Comparison of ENCODE assay signal across 27 cellular contexts in genomic region chr15:49435201-49435600, GRCh38. TPM values are rescaled to one million over a fixed set of nuclear protein-coding genes. Genes with fewer than 3 reads are reported as not detected.
DNase-seq lines count a peak whose midpoint lies in the region; ATAC-seq and TF ChIP-seq lines count a peak whose summit lies in the region.
"Had no signal": no experiment of that assay in that cellular context is flagged by ENCODE, and none has a peak within 500 bp of the region (broad histone marks: within the 10 kb centered on the region; RNA-seq: fewer than 3 reads in every experiment).

No MANE protein-coding gene starts in this region.

- POLR2A ChIA-PET in AG04450 (lab: Yijun Ruan, JAX), result no interaction called here

- no peak overlapping the region for H3K27ac ChIP-seq in AG04450 (ENCODE audit: low read depth, low read length)
- peak overlapping the region; percentile 61 for H3K27ac ChIP-seq in osteoblast (ENCODE audit: low read depth, low read length)
- H3K27ac ChIP-seq: A549, upper lobe of left lung had no signal

- H3K4me3 ChIP-seq in AG04450 (ENCODE audit: low read depth, low read length) (peak overlapping the region; percentile 5; the same call in 1 of the 2 replicates), fibroblast of pulmonary artery (replicated peaks; ENCODE audit: low read depth, low read length) (no peak overlapping the region), osteoblast (ENCODE audit: insufficient read depth, low read length) (no peak overlapping the region)
- H3K4me3 ChIP-seq: A549, GM23338, upper lobe of left lung had no signal

- peaks cover 9% of the 10 kb centered on the region for H4K20me1 ChIP-seq in osteoblast (ENCODE audit: insufficient read depth, low read length)

- H3K27me3 Mint-ChIP-seq in stimulated activated memory B cell treated with anti-CD40 and anti-IgM and Interleukin-4, amounts not matched to agents 10 μg/mL and 1 μg/mL and 100 μg/mL, for 72 hours, result no peaks in the 10 kb centered on the region
- H3K27me3 Mint-ChIP-seq: dendritic cell treated with granulocyte-macrophage colony-stimulating factor and Interleukin-4, amounts not matched to agents 40 ng/mL and 50 ng/mL, for 4 days; naive B cell had no signal

- CTCF ChIA-PET in AG04450 (lab: Charles Lee), result no interaction called here

- H2AFZ ChIP-seq in osteoblast (ENCODE audit: low read length), result no peak overlapping the region
- H2AFZ ChIP-seq: GM23338 had no signal

- no peak for ATAC-seq in GM19397 (IDR thresholded peaks at IDR 0.05; ENCODE audit: unreplicated experiment)
- no peak for ATAC-seq in stimulated activated memory B cell treated with anti-CD40 and anti-IgM and Interleukin-4, amounts not matched to agents 10 μg/mL and 1 μg/mL and 100 μg/mL, for 72 hours
- ATAC-seq: A549, GM23338, T-helper 17 cell had no signal

- no peak overlapping the region for H3K27ac Mint-ChIP-seq in stimulated activated memory B cell treated with anti-CD40 and anti-IgM and Interleukin-4, amounts not matched to agents 10 μg/mL and 1 μg/mL and 100 μg/mL, for 72 hours
- H3K27ac Mint-ChIP-seq: activated naive CD4-positive, alpha-beta T cell treated with anti-CD3 and anti-CD28 coated beads for 36 hours; dendritic cell treated with granulocyte-macrophage colony-stimulating factor and Interleukin-4, amounts not matched to agents 40 ng/mL and 50 ng/mL, for 4 days; GM23338; naive B cell; T-helper 17 cell had no signal

- no peak overlapping the region for H3K4me3 Mint-ChIP-seq in stimulated activated memory B cell treated with anti-CD40 and anti-IgM and Interleukin-4, amounts not matched to agents 10 μg/mL and 1 μg/mL and 100 μg/mL, for 72 hours
- H3K4me3 Mint-ChIP-seq: activated naive CD4-positive, alpha-beta T cell treated with anti-CD3 and anti-CD28 coated beads for 36 hours; dendritic cell treated with granulocyte-macrophage colony-stimulating factor and Interleukin-4, amounts not matched to agents 40 ng/mL and 50 ng/mL, for 4 days; GM23338; naive B cell; T-helper 17 cell had no signal

- H3K36me3 ChIP-seq in osteoblast (ENCODE audit: insufficient read depth, low read length), result peaks cover 16% of the 10 kb centered on the region
- H3K36me3 ChIP-seq: BE2C, upper lobe of left lung had no signal

- H3K36me3 Mint-ChIP-seq in stimulated activated memory B cell treated with anti-CD40 and anti-IgM and Interleukin-4, amounts not matched to agents 10 μg/mL and 1 μg/mL and 100 μg/mL, for 72 hours, result no peaks in the 10 kb centered on the region
- H3K36me3 Mint-ChIP-seq: naive B cell had no signal

- DNase-seq in AG04450 (ENCODE audit: low read depth, low spot score) (peak; percentile 32), NCI-H226 (peak; percentile 93), fibroblast of pulmonary artery (ENCODE audit: low read depth) (peak; percentile 54), osteoblast (ENCODE audit: insufficient read length, low spot score, missing footprints) (no peak), NAMALWA (ENCODE audit: low spot score) (no peak), cerebellum (ENCODE audit: low spot score) (no peak)
- DNase-seq: activated CD4-positive, alpha-beta T cell treated with anti-CD3 and anti-CD28 coated beads for 4 hours; activated naive CD4-positive, alpha-beta T cell treated with anti-CD3 and anti-CD28 coated beads for 36 hours; activated T-cell treated with anti-CD3 and anti-CD28 coated beads, Interleukin-2, amount 50 U/mL, for 48 hours; BE2C; DMS153; GDM1; head of caudate nucleus; KG1; naive B cell; NCI-H1694; NCI-H69; occipital lobe; retina; stimulated activated CD4-positive, alpha-beta T cell treated with anti-CD3 and anti-CD28 coated beads, Interleukin-12 subunit alpha, Interleukin-12 subunit beta, amount 100 ng/mL, for 4 hours; T-helper 17 cell; upper lobe of left lung had no signal

- peaks cover 84% of the 10 kb centered on the region for H3K4me1 ChIP-seq in osteoblast (ENCODE audit: insufficient read depth, low read length)
- H3K4me1 ChIP-seq: A549, BE2C had no signal

- H3K4me1 Mint-ChIP-seq in stimulated activated memory B cell treated with anti-CD40 and anti-IgM and Interleukin-4, amounts not matched to agents 10 μg/mL and 1 μg/mL and 100 μg/mL, for 72 hours, result peaks cover 16% of the 10 kb centered on the region

- TF ChIP-seq CTCF in AG04450 (IDR thresholded peaks at IDR 0.05; ENCODE audit: low read depth, low read length) (no peak), fibroblast of pulmonary artery (IDR thresholded peaks at IDR 0.05; ENCODE audit: low read length, missing control alignments) (no peak), osteoblast (IDR thresholded peaks at IDR 0.05; ENCODE audit: extremely low read depth, low read depth, low read length) (no peak)

- peaks cover 74% of the 10 kb centered on the region for H3K79me2 ChIP-seq in osteoblast (ENCODE audit: insufficient read depth, low read length)

- no peaks in the 10 kb centered on the region for H3K9me3 ChIP-seq in AG04450 (ENCODE audit: control insufficient read depth, insufficient read depth, low read length)
- no peaks in the 10 kb centered on the region for H3K9me3 ChIP-seq in osteoblast (ENCODE audit: low read depth, low read length)
- H3K9me3 ChIP-seq: A549, BE2C, upper lobe of left lung had no signal

- H3K27me3 ChIP-seq in AG04450 (ENCODE audit: control insufficient read depth, insufficient read depth, low read length), result no peaks in the 10 kb centered on the region
- H3K27me3 ChIP-seq in osteoblast (ENCODE audit: insufficient read depth, low read length), result no peaks in the 10 kb centered on the region
- H3K27me3 ChIP-seq: BE2C, upper lobe of left lung had no signal

- peak overlapping the region; percentile 25 for H3K4me2 ChIP-seq in osteoblast (ENCODE audit: insufficient read depth, low read length)
- H3K4me2 ChIP-seq: A549, GM23338 had no signal

- H3K9me3 Mint-ChIP-seq in stimulated activated memory B cell treated with anti-CD40 and anti-IgM and Interleukin-4, amounts not matched to agents 10 μg/mL and 1 μg/mL and 100 μg/mL, for 72 hours, result no peaks in the 10 kb centered on the region
- H3K9me3 Mint-ChIP-seq: activated naive CD4-positive, alpha-beta T cell treated with anti-CD3 and anti-CD28 coated beads for 36 hours; dendritic cell treated with granulocyte-macrophage colony-stimulating factor and Interleukin-4, amounts not matched to agents 40 ng/mL and 50 ng/mL, for 4 days; GM23338; naive B cell had no signal

RNA-seq across cellular contexts. Expression of gene FGF7, which starts 12.2 kb away (rescaled TPM):
- 113 and 175 TPM in 2 replicates for polyA plus RNA-seq in AG04450 (2011; rRNA removed)
- 105 and 197 TPM in 2 replicates for polyA minus RNA-seq in AG04450 (2011; rRNA and poly(A)+ RNA removed)
- total RNA-seq in osteoblast, result 377 and 445 TPM in 2 replicates
- total RNA-seq in cerebellum, result 0.45 TPM
- total RNA-seq: activated naive CD4-positive, alpha-beta T cell treated with anti-CD3 and anti-CD28 coated beads for 36 hours had no signal
- polyA plus RNA-seq: A549 had no signal

Comparison
In these comparisons a context has a peak if more than half of its experiments do, and no peak if none do; other contexts are left out.
1. DNase-seq: peak in AG04450 (single experiment), NCI-H226 (single experiment) and fibroblast of pulmonary artery (single experiment); none in osteoblast (single experiment), NAMALWA (single experiment) and cerebellum (single experiment).
2. RNA of gene FGF7, which starts 12.2 kb away (total RNA-seq): 377 to 445 TPM in osteoblast; 0.45 TPM in cerebellum (single experiment); every median in the first group is over 100 times any median in the second.